ENCODE assay signal across 15 cellular contexts in genomic region chr2:160279813-160280465, GRCh38.
DNase-seq lines count a peak whose midpoint lies in the region; ATAC-seq and TF ChIP-seq lines count a peak whose summit lies in the region.
"Had no signal": no experiment of that assay in that cellular context is flagged by ENCODE, and none has a peak within 500 bp of the region (broad histone marks: within the 10 kb centered on the region; RNA-seq: fewer than 3 reads in every experiment).

No MANE protein-coding gene starts in this region.

- no peak overlapping the region for H3K27ac Mint-ChIP-seq in Caco-2 (ENCODE audit: unreplicated experiment)

- H3K4me3 ChIP-seq in adipocyte (ENCODE audit: low read length) (no peak overlapping the region), lower lobe of right lung (no peak overlapping the region), Caco-2 (ENCODE audit: low read depth, low read length) (no peak overlapping the region), BE2C (ENCODE audit: low read depth, low read length) (no peak overlapping the region)
- H3K4me3 ChIP-seq: coronary artery, SK-N-MC had no signal

- TF ChIP-seq CTCF in lower lobe of right lung (IDR thresholded peaks at IDR 0.05) = no peak
- TF ChIP-seq CTCF in Caco-2 (IDR thresholded peaks at IDR 0.05; ENCODE audit: insufficient read depth in 1 of 2, low read depth in 1 of 2, low read length in 1 of 2, severe bottlenecking in 1 of 2, unreplicated experiment in 1 of 2) = no peak
- TF ChIP-seq CTCF in BE2C (IDR thresholded peaks at IDR 0.05; ENCODE audit: low read depth, low read length) = no peak

- H3K9ac ChIP-seq in adipocyte (ENCODE audit: low read length) = peak overlapping the region; percentile 57
- H3K9ac ChIP-seq: KMS-11 had no signal

- no peaks in the 10 kb centered on the region for H3K9me3 ChIP-seq in adipocyte (ENCODE audit: control insufficient read depth, low read length)
- H3K9me3 ChIP-seq in lower lobe of right lung = no peaks in the 10 kb centered on the region
- no peaks in the 10 kb centered on the region for H3K9me3 ChIP-seq in Caco-2
- H3K9me3 ChIP-seq in BE2C = no peaks in the 10 kb centered on the region

- no peaks in the 10 kb centered on the region for H3K4me1 Mint-ChIP-seq in Caco-2 (ENCODE audit: low read depth, unreplicated experiment)
- H3K4me1 Mint-ChIP-seq: naive B cell had no signal

- H3K4me1 ChIP-seq in adipocyte (ENCODE audit: control insufficient read depth, insufficient read depth, low read length) (peaks cover 46% of the 10 kb centered on the region), lower lobe of right lung (peaks cover 24% of the 10 kb centered on the region), Caco-2 (peaks cover 6% of the 10 kb centered on the region; the same call in 1 of the 2 replicates), BE2C (peaks cover 6% of the 10 kb centered on the region)

- BruUV-seq in Caco-2 (replicated peaks; lab: Mats Ljungman, UMichigan) = no TSS peak

- no peaks in the 10 kb centered on the region for H3K27me3 Mint-ChIP-seq in Caco-2 (ENCODE audit: insufficient read depth, unreplicated experiment)
- H3K27me3 Mint-ChIP-seq: naive B cell had no signal

- peak; percentile 34 for DNase-seq in ACHN
- peak; percentile 60 for DNase-seq in HS-5 (ENCODE audit: low read depth)
- DNase-seq in adipocyte (ENCODE audit: low read depth) = no peak
- DNase-seq in lower lobe of right lung = no peak
- DNase-seq in Caco-2 = no peak
- no peak for DNase-seq in DMS79 (lab: John Stamatoyannopoulos, UW)
- no peak for DNase-seq in mucosa of gallbladder (ENCODE audit: low spot score)
- DNase-seq in BE2C = no peak
- DNase-seq: activated CD8-positive, alpha-beta memory T cell treated with anti-CD3 and anti-CD28 coated beads, Interleukin-2, amount 50 U/mL, for 4 hours; hypothalamus; naive B cell; NCI-H510A treated with DMSO at 0.1 percent for 48 hours had no signal

- peak overlapping the region; percentile 19 for H3K27ac ChIP-seq in lower lobe of right lung
- H3K27ac ChIP-seq: KMS-11, SK-N-MC had no signal

- no peak for ATAC-seq in lower lobe of right lung

- CTCF ChIA-PET in Caco-2 (lab: Charles Lee) = interaction anchor here (1.5 kb wide), 1 partner anchor 10 kb away, joined by 8 read pairs; no protein-coding TSS in a partner anchor

- H3K4me3 Mint-ChIP-seq in Caco-2 (ENCODE audit: unreplicated experiment) = no peak overlapping the region
- H3K4me3 Mint-ChIP-seq: naive B cell had no signal

- H3K36me3 ChIP-seq in adipocyte (ENCODE audit: control insufficient read depth, insufficient read depth, low read length, severe bottlenecking) (peaks cover 98% of the 10 kb centered on the region), lower lobe of right lung (peaks cover 93% of the 10 kb centered on the region), Caco-2 (ENCODE audit: control insufficient read depth, insufficient read depth, low read length) (peaks cover 2% of the 10 kb centered on the region; the same call in 1 of the 2 replicates), BE2C (peaks cover 37% of the 10 kb centered on the region)

- H3K27me3 ChIP-seq in adipocyte (replicated peaks; ENCODE audit: control insufficient read depth, insufficient read depth, low read length) (no peaks in the 10 kb centered on the region), lower lobe of right lung (ENCODE audit: low read depth) (no peaks in the 10 kb centered on the region), Caco-2 (replicated peaks; ENCODE audit: control insufficient read depth, insufficient read depth, low read length) (no peaks in the 10 kb centered on the region), BE2C (no peaks in the 10 kb centered on the region)

- peaks cover 60% of the 10 kb centered on the region for H3K36me3 Mint-ChIP-seq in Caco-2 (ENCODE audit: insufficient read depth, unreplicated experiment)

- in situ Hi-C loops in ACHN (cut with HindIII; ENCODE audit: low pct_ligation_motif_present, low pct_unique_long_range_greater_than_20kb, low sequenced_read_pairs) = no loop called here

- intact Hi-C loops in lower lobe of right lung (cut with DNase I) = no loop called here
- intact Hi-C loops in Caco-2 (cut with micrococcal nuclease; ENCODE audit: unreplicated experiment) = no loop called here

- POLR2A ChIA-PET in Caco-2 (lab: Charles Lee) = interaction anchor here (0.5 kb wide), 1 partner anchor 8 kb away, joined by 3 read pairs; no protein-coding TSS in a partner anchor

- no peaks in the 10 kb centered on the region for H3K9me3 Mint-ChIP-seq in Caco-2 (ENCODE audit: unreplicated experiment)
- H3K9me3 Mint-ChIP-seq: naive B cell had no signal

Comparison
In these comparisons a context has a peak if more than half of its experiments do, and no peak if none do; other contexts are left out.
1. DNase-seq: peak in ACHN (single experiment) and HS-5 (single experiment); none in adipocyte (single experiment), lower lobe of right lung (single experiment), Caco-2 (0 of 2), DMS79 (single experiment), mucosa of gallbladder (single experiment) and BE2C (single experiment).